Comparison of ENCODE assay signal across 19 cellular contexts in the genomic region with DNA sequence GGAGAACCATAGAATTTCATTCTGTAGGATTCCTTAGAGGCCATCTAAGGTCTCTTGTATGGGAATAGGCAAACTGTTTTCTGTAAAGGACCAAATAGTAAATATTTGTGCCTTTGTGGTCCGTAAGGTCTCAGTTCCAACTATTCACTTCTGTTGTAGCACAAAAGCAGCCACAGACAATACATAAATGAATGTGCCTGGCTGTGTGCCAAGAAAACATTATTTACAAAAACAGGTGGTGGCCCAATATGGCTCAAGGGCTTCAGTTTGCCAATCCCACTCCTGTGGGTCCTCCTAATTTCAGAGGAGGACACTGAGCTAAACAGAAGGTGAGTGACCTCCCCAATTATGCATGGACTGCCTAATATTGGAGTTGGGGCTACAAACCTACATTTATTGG.
DNase-seq lines count a peak whose midpoint lies in the region; ATAC-seq and TF ChIP-seq lines count a peak whose summit lies in the region.
"Had no signal": no experiment of that assay in that cellular context is flagged by ENCODE, and none has a peak within 500 bp of the region (broad histone marks: within the 10 kb centered on the region; RNA-seq: fewer than 3 reads in every experiment).

No MANE protein-coding gene starts in this region.

- peaks cover 11 to 62% (median 11%) of the 10 kb centered on the region in 3 donors for H3K36me3 ChIP-seq in esophagus squamous epithelium
- peaks cover 38 to 57% (median 47%) of the 10 kb centered on the region in 3 donors for H3K36me3 ChIP-seq in tibial artery
- H3K36me3 ChIP-seq: HAP-1, ovary had no signal

- peak; percentile 10 for DNase-seq in NCI-H510A treated with DMSO at 0.1 percent for 48 hours (lab: John Stamatoyannopoulos, UW)
- no peak for DNase-seq in NCI-H510A (lab: John Stamatoyannopoulos, UW)
- DNase-seq in NCI-H2107 treated with DMSO at 0.1 percent for 48 hours (lab: John Stamatoyannopoulos, UW; ENCODE audit: unreplicated experiment): peak; percentile 38
- DNase-seq in esophagus squamous epithelium (lab: John Stamatoyannopoulos, UW): no peak
- DNase-seq in tibial artery: no peak
- no peak for DNase-seq in cerebellar nuclear complex (lab: John Stamatoyannopoulos, UW)
- DNase-seq in activated naive CD4-positive, alpha-beta T cell treated with anti-CD3 and anti-CD28 coated beads, Interleukin-2, amount 50 U/mL, for 16 hours: no peak
- DNase-seq: activated naive CD8-positive, alpha-beta T cell treated with anti-CD3 and anti-CD28 coated beads for 36 hours; body of pancreas; hippocampal formation; ovary; stimulated activated CD4-positive, alpha-beta T cell treated with anti-CD3 and anti-CD28 coated beads, Interleukin-2, amount 100 ng/mL, for 48 hours; stomach had no signal

- H3K4me3 ChIP-seq in esophagus squamous epithelium (no peak overlapping the region), tibial artery (no peak overlapping the region)
- H3K4me3 ChIP-seq: BLaER1 treated with 17β-estradiol and CSF1 and Interleukin-3, amounts not matched to agents 10 nM and 100 nM; body of pancreas; coronary artery; HAP-1; ovary; stomach had no signal

- WGBS in esophagus squamous epithelium, 2 donors: 57 to 86% methylated on average over 1 of the region's 1 CpG

- H3K4me1 ChIP-seq in esophagus squamous epithelium: peaks cover 0 to 63% (median 41%) of the 10 kb centered on the region in 3 donors
- peaks cover 0 to 52% (median 44%) of the 10 kb centered on the region in 4 donors for H3K4me1 ChIP-seq in tibial artery
- H3K4me1 ChIP-seq: HAP-1 had no signal

- intact Hi-C loops in esophagus squamous epithelium (cut with DNase I) (no loop called here), tibial artery (cut with DNase I; ENCODE audit: low total_unique reads) (loop anchor here (10.0 kb wide), 1 partner anchor 63 kb away; no protein-coding TSS in a partner anchor)

- TF ChIP-seq POLR2A in esophagus squamous epithelium (IDR thresholded peaks at IDR 0.05): no peak

- H3K9me3 ChIP-seq in esophagus squamous epithelium: no peaks in the 10 kb centered on the region
- no peaks in the 10 kb centered on the region for H3K9me3 ChIP-seq in tibial artery
- H3K9me3 ChIP-seq: body of pancreas, HAP-1, ovary, stomach had no signal

- peak overlapping the region in 3 of 4 donors; percentile 59 to 76 (median 75) for H3K27ac ChIP-seq in esophagus squamous epithelium
- peak overlapping the region; percentile 9 to 48 for H3K27ac ChIP-seq in tibial artery
- H3K27ac ChIP-seq: ovary had no signal

- ATAC-seq in GM18519 (IDR thresholded peaks at IDR 0.05; ENCODE audit: low FRiP score, unreplicated experiment): no peak
- ATAC-seq: activated CD4-positive, CD25-positive, alpha-beta regulatory T cell treated with anti-CD3 and anti-CD28 coated beads, Interleukin-2, amount 50 U/mL, for 24 hours; activated T-cell treated with anti-CD3 and anti-CD28 coated beads, Interleukin-2, amount 50 U/mL, for 72 hours; body of pancreas had no signal

- H3K27me3 ChIP-seq in esophagus squamous epithelium: no peaks in the 10 kb centered on the region
- H3K27me3 ChIP-seq in tibial artery: no peaks in the 10 kb centered on the region
- H3K27me3 ChIP-seq: BLaER1 treated with 17β-estradiol and CSF1 and Interleukin-3, amounts not matched to agents 10 nM and 100 nM; body of pancreas; ovary; stomach had no signal

- TF ChIP-seq CTCF in esophagus squamous epithelium (IDR thresholded peaks at IDR 0.05) (no peak), tibial artery (IDR thresholded peaks at IDR 0.05) (no peak)

Comparison
In these comparisons a context has a peak if more than half of its experiments do, and no peak if none do; other contexts are left out.
1. DNase-seq: peak in NCI-H510A treated with DMSO at 0.1 percent for 48 hours (single experiment) and NCI-H2107 treated with DMSO at 0.1 percent for 48 hours (single experiment); none in NCI-H510A (single experiment), esophagus squamous epithelium (single experiment), tibial artery (0 of 2), cerebellar nuclear complex (0 of 2) and activated naive CD4-positive, alpha-beta T cell treated with anti-CD3 and anti-CD28 coated beads, Interleukin-2, amount 50 U/mL, for 16 hours (single experiment).